ENCODE assay signal across 7 cellular contexts in the genomic region with DNA sequence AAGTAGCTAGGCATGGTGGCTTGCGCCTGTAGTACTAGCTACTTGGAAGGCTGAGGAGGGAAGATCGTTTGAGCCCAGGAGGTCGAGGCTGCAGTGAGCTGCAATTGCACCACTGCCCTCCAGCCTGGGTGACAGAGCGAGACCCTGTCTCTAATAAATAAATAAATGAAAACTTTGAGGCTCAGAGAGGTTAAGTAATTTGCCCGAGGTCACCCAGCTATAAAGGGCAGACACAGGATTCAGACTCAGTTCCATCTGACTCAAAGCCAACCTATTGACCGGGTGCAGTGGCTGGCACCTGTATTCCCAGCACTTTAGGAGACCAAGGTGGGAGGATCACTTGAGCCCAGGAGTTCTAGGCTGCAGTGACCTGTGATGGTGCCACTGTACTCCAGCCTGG. TPM values are rescaled to one million over a fixed set of nuclear protein-coding genes. Genes with fewer than 3 reads are reported as not detected.
"Had no signal": no experiment of that assay in that cellular context is flagged by ENCODE, and none has a peak within 500 bp of the region (broad histone marks: within the 10 kb centered on the region; RNA-seq: fewer than 3 reads in every experiment).

No MANE protein-coding gene starts in this region.

- H3K4me1 ChIP-seq: HAP-1 had no signal

- DNase-seq: GM23248, GOT3, H7, KBM-7 had no signal

- H3K36me3 ChIP-seq: HAP-1 had no signal

- ATAC-seq: HCT116 had no signal

- H3K4me3 ChIP-seq: GM23248, HAP-1 had no signal

- H2AFZ ChIP-seq: GM23248 had no signal

RNA-seq across cellular contexts. Expression of gene OLFM2, which starts 7.4 kb away (rescaled TPM):
- total RNA-seq: HT-29 had no signal
